8 cellular contexts compared by ENCODE assay signal in genomic region chr4:10457255-10457801, GRCh38. TPM values are rescaled to one million over a fixed set of nuclear protein-coding genes. Genes with fewer than 3 reads are reported as not detected.
A peak's percentile ranks its signal among the peaks of the same experiment; 100 is the strongest.
DNase-seq lines count a peak whose midpoint lies in the region; ATAC-seq and TF ChIP-seq lines count a peak whose summit lies in the region.

Gene ZNF518B, minus strand, starts transcription at chr4:10457426. Its CDS starts 11,098 bp downstream, at chr4:10446328.

- ATAC-seq in GM19035 (IDR thresholded peaks at IDR 0.05; ENCODE audit: unreplicated experiment) (peak; percentile 70), HG03175 (IDR thresholded peaks at IDR 0.05; ENCODE audit: unreplicated experiment) (peak; percentile 71), gastroesophageal sphincter (peak; percentile 84), omental fat pad (ENCODE audit: low FRiP score) (peak; percentile 72)

- POLR2A ChIA-PET in BJ (lab: Charles Lee) = no interaction called here
- POLR2A ChIA-PET in RWPE1 (lab: Yijun Ruan, JAX; ENCODE audit: low non-redundant PET) = no interaction called here

- H3K4me3 ChIP-seq in BJ (ENCODE audit: low read depth, low read length) (peak within 1 kb of the TSS; percentile 65), gastroesophageal sphincter (peak within 1 kb of the TSS; percentile 55 to 73), suprapubic skin (peak within 1 kb of the TSS; percentile 59)

- peaks cover 8% of the 10 kb centered on the region for H3K36me3 ChIP-seq in BJ (ENCODE audit: control insufficient read depth, insufficient read depth, low read length)
- H3K36me3 ChIP-seq in gastroesophageal sphincter = peaks cover 0 to 26% of the 10 kb centered on the region in 2 donors
- peaks cover 12% of the 10 kb centered on the region for H3K36me3 ChIP-seq in suprapubic skin

- H3K27me3 ChIP-seq in BJ (ENCODE audit: control insufficient read depth, insufficient read depth, low read length) = peaks cover 3% of the 10 kb centered on the region
- H3K27me3 ChIP-seq in gastroesophageal sphincter = peaks cover 30% of the 10 kb centered on the region
- peaks cover 20% of the 10 kb centered on the region for H3K27me3 ChIP-seq in suprapubic skin

- TF ChIP-seq CTCF in BJ (IDR thresholded peaks at IDR 0.05; ENCODE audit: insufficient read depth, low read depth, low read length) (no peak), RWPE1 (conservative IDR thresholded peaks at IDR 0.05; ENCODE audit: low read depth) (no peak), gastroesophageal sphincter (IDR thresholded peaks at IDR 0.05) (peak in 1 of 4 experiments; percentile 22), omental fat pad (IDR thresholded peaks at IDR 0.05) (no peak), suprapubic skin (IDR thresholded peaks at IDR 0.05) (no peak)

- DNase-seq in BJ (ENCODE audit: low read depth) = no peak
- DNase-seq in RWPE1 (ENCODE audit: low spot score) = peak; percentile 79
- peak; percentile 39 to 76 (median 57) for DNase-seq in activated naive CD4-positive, alpha-beta T cell (lab: John Stamatoyannopoulos, UW)
- no peak for DNase-seq in omental fat pad (ENCODE audit: low spot score)
- DNase-seq in suprapubic skin (ENCODE audit: low spot score in 2 of 2) = peak; percentile 70 to 80

- peak in 1 of 2 donors; percentile 39 for TF ChIP-seq POLR2A in gastroesophageal sphincter (IDR thresholded peaks at IDR 0.05)
- TF ChIP-seq POLR2A in suprapubic skin (IDR thresholded peaks at IDR 0.05) = no peak

- peaks cover 0 to 31% (median 0%) of the 10 kb centered on the region in 3 donors for H3K4me1 ChIP-seq in gastroesophageal sphincter
- peaks cover 26% of the 10 kb centered on the region for H3K4me1 ChIP-seq in suprapubic skin

- WGBS in gastroesophageal sphincter (ENCODE audit: low coverage in 1 of 2), 2 donors = 0 to 29% methylated on average over 1 of the region's 60 CpGs
- WGBS in suprapubic skin = 5% methylated on average over 16 of the region's 60 CpGs

- H3K27ac ChIP-seq in RWPE1 = peak within 1 kb of the TSS; percentile 65
- H3K27ac ChIP-seq in gastroesophageal sphincter = peak within 1 kb of the TSS in 3 of 4 donors; percentile 71 to 83 (median 75)
- peak within 1 kb of the TSS; percentile 45 for H3K27ac ChIP-seq in suprapubic skin

- CTCF ChIA-PET in BJ (lab: Yijun Ruan, JAX) = interaction anchor here (1.1 to 1.6 kb wide), 3 partner anchors 28 to 294 kb away, joined by 4 to 5 read pairs (median 4); no protein-coding TSS in a partner anchor
- CTCF ChIA-PET in RWPE1 (lab: Yijun Ruan, JAX) = interaction anchor here (0.6 to 1.3 kb wide), 4 partner anchors 47 to 1903 kb away, joined by 3 to 5 read pairs (median 3); no protein-coding TSS in a partner anchor

- no peak for TF ChIP-seq EP300 in gastroesophageal sphincter (IDR thresholded peaks at IDR 0.05)
- no peak for TF ChIP-seq EP300 in suprapubic skin (IDR thresholded peaks at IDR 0.05)

- H3K9me3 ChIP-seq in gastroesophageal sphincter = peaks cover 0 to 10% (median 0%) of the 10 kb centered on the region in 3 donors
- H3K9me3 ChIP-seq in suprapubic skin = no peaks in the 10 kb centered on the region

RNA-seq across cellular contexts. Expression of gene ZNF518B, which starts in this region (rescaled TPM):
- polyA plus RNA-seq in BJ (2011; rRNA removed) = 8.7 and 17.9 TPM in 2 replicates
- 23.8 and 27.3 TPM in 2 replicates for polyA minus RNA-seq in BJ (2011; rRNA and poly(A)+ RNA removed)
- total RNA-seq in gastroesophageal sphincter (10 to 100 TPM; 28.7 to 36.5 (median 32.8) TPM), omental fat pad (10 to 100 TPM; 14.4 to 34.2 (median 22.6) TPM), suprapubic skin (10 to 100 TPM; 15.7 to 21.9 (median 20.9) TPM)

Comparison
In these comparisons a context has a peak if more than half of its experiments do, and no peak if none do; other contexts are left out.
1. DNase-seq: peak in RWPE1 (single experiment), activated naive CD4-positive, alpha-beta T cell (4 of 4) and suprapubic skin (2 of 2); none in BJ (single experiment) and omental fat pad (single experiment).
2. Peak in every context shown above with its lines, with median percentiles within 50 percentile points of each other: H3K4me3 ChIP-seq, ATAC-seq and H3K27ac ChIP-seq.